ENCODE assay signal across 11 cellular contexts in genomic region chr5:16776611-16777251, GRCh38.
A peak's percentile ranks its signal among the peaks of the same experiment; 100 is the strongest.
DNase-seq lines count a peak whose midpoint lies in the region; ATAC-seq and TF ChIP-seq lines count a peak whose summit lies in the region.
"Had no signal": no experiment of that assay in that cellular context is flagged by ENCODE, and none has a peak within 500 bp of the region (broad histone marks: within the 10 kb centered on the region; RNA-seq: fewer than 3 reads in every experiment).

No MANE protein-coding gene starts in this region.

- H3K4me3 Mint-ChIP-seq in activated naive CD4-positive, alpha-beta T cell treated with anti-CD3 and anti-CD28 coated beads, Interleukin-2, amount 10 ng/mL, durations not matched to agents 7 days and 5 days: no peak overlapping the region
- H3K4me3 Mint-ChIP-seq: naive B cell had no signal

- H4K20me1 ChIP-seq in mammary epithelial cell (ENCODE audit: insufficient read depth, low read length): no peaks in the 10 kb centered on the region
- H4K20me1 ChIP-seq: BLaER1 treated with 17β-estradiol and CSF1 and Interleukin-3, amounts not matched to agents 10 nM and 100 nM had no signal

- no peak overlapping the region for H3K4me3 ChIP-seq in breast epithelium
- no peak overlapping the region for H3K4me3 ChIP-seq in mammary epithelial cell (replicated peaks in 1 of 3; ENCODE audit: insufficient read depth in 1 of 3, low read depth in 2 of 3, low read length in 3 of 3)
- H3K4me3 ChIP-seq in SK-N-MC: no peak overlapping the region
- H3K4me3 ChIP-seq in left lung: no peak overlapping the region
- H3K4me3 ChIP-seq: BLaER1 treated with 17β-estradiol and CSF1 and Interleukin-3, amounts not matched to agents 10 nM and 100 nM had no signal

- TF ChIP-seq POLR2A in breast epithelium (IDR thresholded peaks at IDR 0.05): no peak

- DNase-seq in breast epithelium (ENCODE audit: low spot score in 2 of 2): peak; percentile 64 to 65
- DNase-seq in mammary epithelial cell: no peak
- no peak for DNase-seq in SK-N-MC (ENCODE audit: low read depth, low spot score)
- DNase-seq in hippocampal formation (lab: John Stamatoyannopoulos, UW): peak; percentile 47 to 51
- no peak for DNase-seq in RKO (ENCODE audit: low spot score)
- DNase-seq in activated naive CD4-positive, alpha-beta T cell treated with anti-CD3 and anti-CD28 coated beads, Interleukin-2, amount 10 ng/mL, durations not matched to agents 7 days and 5 days: no peak
- no peak for DNase-seq in left lung
- DNase-seq: activated CD4-positive, CD25-positive, alpha-beta regulatory T cell treated with anti-CD3 and anti-CD28 coated beads, Interleukin-2, amount 50 U/mL, for 72 hours; naive B cell had no signal

- no peaks in the 10 kb centered on the region for H3K9me3 Mint-ChIP-seq in activated naive CD4-positive, alpha-beta T cell treated with anti-CD3 and anti-CD28 coated beads, Interleukin-2, amount 10 ng/mL, durations not matched to agents 7 days and 5 days

- ATAC-seq in GM18502 (IDR thresholded peaks at IDR 0.05; ENCODE audit: poor library complexity, unreplicated experiment): no peak
- no peak for ATAC-seq in left lung

- no peak overlapping the region for H2AFZ ChIP-seq in mammary epithelial cell (ENCODE audit: low read depth, low read length)

- no peaks in the 10 kb centered on the region for H3K27me3 Mint-ChIP-seq in activated naive CD4-positive, alpha-beta T cell treated with anti-CD3 and anti-CD28 coated beads, Interleukin-2, amount 10 ng/mL, durations not matched to agents 7 days and 5 days
- H3K27me3 Mint-ChIP-seq: naive B cell had no signal

- H3K36me3 ChIP-seq in breast epithelium (no peaks in the 10 kb centered on the region), mammary epithelial cell (ENCODE audit: insufficient read depth, low read length) (peaks cover 19% of the 10 kb centered on the region), SK-N-MC (ENCODE audit: insufficient read depth, low read length) (peaks cover 89% of the 10 kb centered on the region), left lung (peaks cover 0 to 3% of the 10 kb centered on the region in 2 donors)
- H3K36me3 ChIP-seq: BLaER1 treated with 17β-estradiol and CSF1 and Interleukin-3, amounts not matched to agents 10 nM and 100 nM had no signal

- H3K27ac ChIP-seq in breast epithelium (no peak overlapping the region), mammary epithelial cell (ENCODE audit: insufficient read depth, low read depth, low read length) (no peak overlapping the region), SK-N-MC (peak overlapping the region; percentile 17; the same call in 1 of the 2 replicates), left lung (no peak overlapping the region)
- H3K27ac ChIP-seq: BLaER1 treated with 17β-estradiol and CSF1 and Interleukin-3, amounts not matched to agents 10 nM and 100 nM had no signal

- CTCF ChIA-PET in mammary epithelial cell (lab: Charles Lee; ENCODE audit: low non-redundant PET): no interaction called here
- CTCF ChIA-PET in activated naive CD4-positive, alpha-beta T cell treated with anti-CD3 and anti-CD28 coated beads, Interleukin-2, amount 10 ng/mL, durations not matched to agents 7 days and 5 days (lab: Charles Lee): interaction anchor here (0.7 kb wide), 1 partner anchor 375 kb away, joined by 4 read pairs; no protein-coding TSS in a partner anchor

- WGBS in mammary epithelial cell (ENCODE audit: low coverage, missing lambda C conversion rate): 85% methylated on average over 10 of the region's 10 CpGs

- H3K4me1 ChIP-seq in breast epithelium: no peaks in the 10 kb centered on the region
- no peaks in the 10 kb centered on the region for H3K4me1 ChIP-seq in mammary epithelial cell (ENCODE audit: insufficient read depth, low read length)
- H3K4me1 ChIP-seq in left lung: peaks cover 0 to 6% of the 10 kb centered on the region in 2 donors
- H3K4me1 ChIP-seq: BLaER1 treated with 17β-estradiol and CSF1 and Interleukin-3, amounts not matched to agents 10 nM and 100 nM had no signal

- H3K9me3 ChIP-seq in breast epithelium: no peaks in the 10 kb centered on the region
- H3K9me3 ChIP-seq in mammary epithelial cell (replicated peaks; ENCODE audit: insufficient read depth, low read length): no peaks in the 10 kb centered on the region
- no peaks in the 10 kb centered on the region for H3K9me3 ChIP-seq in SK-N-MC (ENCODE audit: low read depth, low read length)
- no peaks in the 10 kb centered on the region for H3K9me3 ChIP-seq in left lung
- H3K9me3 ChIP-seq: BLaER1 treated with 17β-estradiol and CSF1 and Interleukin-3, amounts not matched to agents 10 nM and 100 nM had no signal

- H3K36me3 Mint-ChIP-seq in activated naive CD4-positive, alpha-beta T cell treated with anti-CD3 and anti-CD28 coated beads, Interleukin-2, amount 10 ng/mL, durations not matched to agents 7 days and 5 days: no peaks in the 10 kb centered on the region
- H3K36me3 Mint-ChIP-seq: naive B cell had no signal

- H3K9ac ChIP-seq in mammary epithelial cell (ENCODE audit: insufficient read depth, low read length) (no peak overlapping the region), SK-N-MC (ENCODE audit: insufficient read length) (no peak overlapping the region)
- H3K9ac ChIP-seq: BLaER1 treated with 17β-estradiol and CSF1 and Interleukin-3, amounts not matched to agents 10 nM and 100 nM had no signal

- TF ChIP-seq CTCF in breast epithelium (IDR thresholded peaks at IDR 0.05) (peak in 2 of 3 donors; percentile 53 to 58), mammary epithelial cell (conservative IDR thresholded peaks at IDR 0.05 in 1 of 2, IDR thresholded peaks at IDR 0.05 in 1 of 2; ENCODE audit: extremely low read depth in 1 of 2, insufficient read depth in 1 of 2, low read depth in 1 of 2, low read length in 2 of 2) (no peak), left lung (IDR thresholded peaks at IDR 0.05) (no peak)

- H3K27ac Mint-ChIP-seq in activated naive CD4-positive, alpha-beta T cell treated with anti-CD3 and anti-CD28 coated beads, Interleukin-2, amount 10 ng/mL, durations not matched to agents 7 days and 5 days: no peak overlapping the region
- H3K27ac Mint-ChIP-seq: naive B cell had no signal

- H3K4me1 Mint-ChIP-seq in activated naive CD4-positive, alpha-beta T cell treated with anti-CD3 and anti-CD28 coated beads, Interleukin-2, amount 10 ng/mL, durations not matched to agents 7 days and 5 days: no peaks in the 10 kb centered on the region
- H3K4me1 Mint-ChIP-seq: naive B cell had no signal

- BruUV-seq in mammary epithelial cell (replicated peaks; lab: Mats Ljungman, UMichigan): no TSS peak

- in situ Hi-C loops in mammary epithelial cell (cut with MboI; ENCODE audit: low sequenced_read_pairs in 2 of 2): no loop called here

- H3K79me2 ChIP-seq in mammary epithelial cell (ENCODE audit: insufficient read depth, low read length): peaks cover 17% of the 10 kb centered on the region

- dilution Hi-C loops in mammary epithelial cell (cut with HindIII; ENCODE audit: low sequenced_read_pairs): no loop called here

- H3K27me3 ChIP-seq in breast epithelium (no peaks in the 10 kb centered on the region), mammary epithelial cell (ENCODE audit: insufficient read depth, low read length) (no peaks in the 10 kb centered on the region), left lung (no peaks in the 10 kb centered on the region)
- H3K27me3 ChIP-seq: BLaER1 treated with 17β-estradiol and CSF1 and Interleukin-3, amounts not matched to agents 10 nM and 100 nM had no signal

- intact Hi-C loops in breast epithelium (cut with DNase I; ENCODE audit: low total_unique reads): no loop called here
- intact Hi-C loops in mammary epithelial cell (cut with micrococcal nuclease): no loop called here
- intact Hi-C loops in left lung (cut with DNase I): no loop called here

- H3K4me2 ChIP-seq in mammary epithelial cell (ENCODE audit: insufficient read depth, low read depth, low read length): no peak overlapping the region
- H3K4me2 ChIP-seq: BLaER1 treated with 17β-estradiol and CSF1 and Interleukin-3, amounts not matched to agents 10 nM and 100 nM had no signal

Comparison
In these comparisons a context has a peak if more than half of its experiments do, and no peak if none do; other contexts are left out.
1. DNase-seq: peak in breast epithelium (2 of 2) and hippocampal formation (2 of 2); none in mammary epithelial cell (single experiment), SK-N-MC (single experiment), RKO (single experiment), activated naive CD4-positive, alpha-beta T cell treated with anti-CD3 and anti-CD28 coated beads, Interleukin-2, amount 10 ng/mL, durations not matched to agents 7 days and 5 days (single experiment) and left lung (0 of 2).
2. CTCF ChIP-seq: peak in breast epithelium (2 of 3); none in mammary epithelial cell (0 of 2) and left lung (0 of 2).